ENCODE assay signal across 23 cellular contexts in the genomic region with DNA sequence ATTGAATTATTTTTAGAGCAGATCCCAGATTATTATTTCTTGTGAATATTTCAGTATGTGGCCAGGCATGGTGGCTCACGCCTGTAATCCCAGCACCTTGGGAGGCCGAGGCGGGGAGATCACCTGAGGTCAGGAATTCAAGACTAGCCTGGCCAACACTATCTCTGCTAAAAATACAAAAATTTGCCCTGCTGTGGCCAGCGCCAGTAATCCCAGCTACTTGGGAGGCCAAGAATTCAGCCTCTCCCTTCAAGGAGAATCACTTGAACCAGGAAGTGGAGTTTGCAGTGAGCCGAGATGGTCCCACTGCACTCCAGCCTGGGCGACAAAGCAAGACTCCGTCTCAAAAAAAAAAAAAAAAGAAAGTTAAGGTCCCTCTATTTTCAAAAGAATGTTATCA. TPM values are rescaled to one million over a fixed set of nuclear protein-coding genes. Genes with fewer than 3 reads are reported as not detected.
DNase-seq lines count a peak whose midpoint lies in the region; ATAC-seq and TF ChIP-seq lines count a peak whose summit lies in the region.
"Had no signal": no experiment of that assay in that cellular context is flagged by ENCODE, and none has a peak within 500 bp of the region (broad histone marks: within the 10 kb centered on the region; RNA-seq: fewer than 3 reads in every experiment).

No MANE protein-coding gene starts in this region.

- H3K4me3 ChIP-seq in right cardiac atrium (ENCODE audit: low read length) (no peak overlapping the region), heart left ventricle (no peak overlapping the region), right lobe of liver (no peak overlapping the region), uterus (no peak overlapping the region)
- H3K4me3 ChIP-seq: esophagus muscularis mucosa, lung, Peyer's patch had no signal

- DNase-seq in right cardiac atrium (no peak), heart left ventricle (no peak), WTC11 (ENCODE audit: low spot score) (no peak), right lobe of liver (no peak), uterus (no peak), posterior cingulate gyrus (no peak), NCI-H2171 (lab: John Stamatoyannopoulos, UW) (no peak)
- DNase-seq: activated CD4-positive, alpha-beta memory T cell treated with anti-CD3 and anti-CD28 coated beads, Interleukin-2, amount 10 ng/mL, durations not matched to agents 7 days and 5 days; activated CD4-positive, CD25-positive, alpha-beta regulatory T cell treated with anti-CD3 and anti-CD28 coated beads, Interleukin-2, amount 50 U/mL, for 72 hours; activated effector memory CD4-positive, alpha-beta T cell treated with Interleukin-2 at 50 U/mL for 16 hours; DMS53; effector memory CD8-positive, alpha-beta T cell; foreskin melanocyte; hippocampal formation; NCI-H1092 treated with DMSO at 0.1 percent for 48 hours; NCI-H2081 treated with DMSO at 0.1 percent for 48 hours; NCI-H446 treated with DMSO at 0.1 percent for 48 hours; nephron progenitor cell; Peyer's patch had no signal

- ATAC-seq in right cardiac atrium (no peak), heart left ventricle (no peak), WTC11 (no peak), right lobe of liver (no peak), GM21576 (IDR thresholded peaks at IDR 0.05; ENCODE audit: unreplicated experiment) (no peak)
- ATAC-seq: effector memory CD8-positive, alpha-beta T cell had no signal

- TF ChIP-seq CTCF in heart left ventricle (IDR thresholded peaks at IDR 0.05) (no peak), WTC11 (IDR thresholded peaks at IDR 0.05) (no peak), right lobe of liver (IDR thresholded peaks at IDR 0.05) (no peak), uterus (IDR thresholded peaks at IDR 0.05) (no peak)

- H3K36me3 ChIP-seq in heart left ventricle (no peaks in the 10 kb centered on the region), right lobe of liver (no peaks in the 10 kb centered on the region), uterus (no peaks in the 10 kb centered on the region)
- H3K36me3 ChIP-seq: esophagus muscularis mucosa, Peyer's patch had no signal

- intact Hi-C loops in right cardiac atrium (cut with DNase I): loop anchor here in 1 of 4 donors (10.0 kb wide), 1 partner anchor 124 kb away; no protein-coding TSS in a partner anchor
- intact Hi-C loops in heart left ventricle (cut with DNase I): loop anchor here in 1 of 10 donors (5.0 kb wide), 1 partner anchor 151 kb away; no protein-coding TSS in a partner anchor
- intact Hi-C loops in right lobe of liver (cut with DNase I): no loop called here
- intact Hi-C loops in uterus (cut with DNase I; ENCODE audit: low total_unique reads): no loop called here
- intact Hi-C loops in posterior cingulate gyrus (cut with DNase I): loop anchor here (10.0 kb wide), 1 partner anchor 254 kb away; a partner anchor contains a TSS

- POLR2A ChIA-PET in WTC11 (lab: Charles Lee): no interaction called here

- H3K27me3 Mint-ChIP-seq in WTC11 (ENCODE audit: low read depth): no peaks in the 10 kb centered on the region
- H3K27me3 Mint-ChIP-seq: activated CD4-positive, alpha-beta memory T cell treated with anti-CD3 and anti-CD28 coated beads, Interleukin-2, amount 10 ng/mL, durations not matched to agents 7 days and 5 days; B cell; effector memory CD8-positive, alpha-beta T cell had no signal

- no peak overlapping the region for H3K4me3 Mint-ChIP-seq in WTC11
- H3K4me3 Mint-ChIP-seq: activated CD4-positive, alpha-beta memory T cell treated with anti-CD3 and anti-CD28 coated beads, Interleukin-2, amount 10 ng/mL, durations not matched to agents 7 days and 5 days; B cell; effector memory CD8-positive, alpha-beta T cell; nephron progenitor cell had no signal

- peak overlapping the region; percentile 12; the same call in 1 of the 2 replicates for H3K27ac Mint-ChIP-seq in WTC11
- H3K27ac Mint-ChIP-seq: activated CD4-positive, alpha-beta memory T cell treated with anti-CD3 and anti-CD28 coated beads, Interleukin-2, amount 10 ng/mL, durations not matched to agents 7 days and 5 days; B cell; effector memory CD8-positive, alpha-beta T cell had no signal

- no peaks in the 10 kb centered on the region for H3K36me3 Mint-ChIP-seq in WTC11

- TF ChIP-seq POLR2A in heart left ventricle (IDR thresholded peaks at IDR 0.05): no peak
- no peak for TF ChIP-seq POLR2A in right lobe of liver (IDR thresholded peaks at IDR 0.05)
- TF ChIP-seq POLR2A in uterus (IDR thresholded peaks at IDR 0.05): no peak

- 85% methylated on average over 7 of the region's 7 CpGs for WGBS in right cardiac atrium
- 82 to 89% (median 85%) methylated on average over 7 of the region's 7 CpGs for WGBS in heart left ventricle, 4 donors
- WGBS in right lobe of liver (ENCODE audit: insufficient coverage, low coverage, low lambda C conversion rate, missing lambda C conversion rate): 56% methylated on average over 5 of the region's 7 CpGs

- H3K27ac ChIP-seq in right cardiac atrium (ENCODE audit: low read length): peak overlapping the region; percentile 39
- peak overlapping the region in 2 of 12 donors; percentile 8 to 47 for H3K27ac ChIP-seq in heart left ventricle
- peak overlapping the region in 2 of 3 donors; percentile 76 to 85 for H3K27ac ChIP-seq in right lobe of liver
- peak overlapping the region; percentile 41 to 98 for H3K27ac ChIP-seq in uterus

- CTCF ChIA-PET in WTC11 (lab: Charles Lee): interaction anchor here (2.1 kb wide), 1 partner anchor 148 kb away, joined by 8 read pairs; no protein-coding TSS in a partner anchor

- no peaks in the 10 kb centered on the region for H3K9me3 ChIP-seq in right cardiac atrium (ENCODE audit: control insufficient read depth, low read length)
- H3K9me3 ChIP-seq in heart left ventricle: no peaks in the 10 kb centered on the region
- no peaks in the 10 kb centered on the region for H3K9me3 ChIP-seq in right lobe of liver
- H3K9me3 ChIP-seq in uterus: no peaks in the 10 kb centered on the region
- H3K9me3 ChIP-seq: esophagus muscularis mucosa, Peyer's patch had no signal

- H3K27me3 ChIP-seq in right cardiac atrium (ENCODE audit: control insufficient read depth, insufficient read depth): no peaks in the 10 kb centered on the region
- no peaks in the 10 kb centered on the region for H3K27me3 ChIP-seq in heart left ventricle
- no peaks in the 10 kb centered on the region for H3K27me3 ChIP-seq in right lobe of liver
- H3K27me3 ChIP-seq in uterus: no peaks in the 10 kb centered on the region
- H3K27me3 ChIP-seq: esophagus muscularis mucosa, Peyer's patch had no signal

- H3K4me1 ChIP-seq in right cardiac atrium (ENCODE audit: control insufficient read depth, insufficient read depth, low read length) (peaks cover 6% of the 10 kb centered on the region), heart left ventricle (peaks cover 8 to 82% (median 62%) of the 10 kb centered on the region in 12 donors), right lobe of liver (peaks cover 0 to 56% (median 14%) of the 10 kb centered on the region in 4 donors), uterus (peaks cover 4 to 10% of the 10 kb centered on the region in 2 donors)

- peaks cover 17% of the 10 kb centered on the region for H3K4me1 Mint-ChIP-seq in WTC11

- H3K9me3 Mint-ChIP-seq in WTC11: no peaks in the 10 kb centered on the region
- H3K9me3 Mint-ChIP-seq: activated CD4-positive, alpha-beta memory T cell treated with anti-CD3 and anti-CD28 coated beads, Interleukin-2, amount 10 ng/mL, durations not matched to agents 7 days and 5 days; effector memory CD8-positive, alpha-beta T cell; nephron progenitor cell had no signal

TF ChIP-seq in WTC11, 78 proteins besides CTCF, POLR2A, EP300 and RAD21 (continues in another document):
- no peak for TF ChIP-seq ESRRA (CRISPR knock-in tag; IDR thresholded peaks at IDR 0.05; ENCODE audit: borderline replicate concordance)
- no peak for TF ChIP-seq ETV6 (CRISPR knock-in tag; IDR thresholded peaks at IDR 0.05)
- TF ChIP-seq, protein P1, sequence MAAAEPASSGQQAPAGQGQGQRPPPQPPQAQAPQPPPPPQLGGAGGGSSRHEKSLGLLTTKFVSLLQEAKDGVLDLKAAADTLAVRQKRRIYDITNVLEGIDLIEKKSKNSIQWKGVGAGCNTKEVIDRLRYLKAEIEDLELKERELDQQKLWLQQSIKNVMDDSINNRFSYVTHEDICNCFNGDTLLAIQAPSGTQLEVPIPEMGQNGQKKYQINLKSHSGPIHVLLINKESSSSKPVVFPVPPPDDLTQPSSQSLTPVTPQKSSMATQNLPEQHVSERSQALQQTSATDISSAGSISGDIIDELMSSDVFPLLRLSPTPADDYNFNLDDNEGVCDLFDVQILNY (CRISPR knock-in tag; IDR thresholded peaks at IDR 0.05): no peak
- TF ChIP-seq, protein P2, sequence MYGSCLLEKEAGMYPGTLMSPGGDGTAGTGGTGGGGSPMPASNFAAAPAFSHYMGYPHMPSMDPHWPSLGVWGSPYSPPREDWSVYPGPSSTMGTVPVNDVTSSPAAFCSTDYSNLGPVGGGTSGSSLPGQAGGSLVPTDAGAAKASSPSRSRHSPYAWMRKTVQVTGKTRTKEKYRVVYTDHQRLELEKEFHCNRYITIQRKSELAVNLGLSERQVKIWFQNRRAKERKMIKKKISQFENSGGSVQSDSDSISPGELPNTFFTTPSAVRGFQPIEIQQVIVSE (CRISPR knock-in tag; IDR thresholded peaks at IDR 0.05; ENCODE audit: borderline replicate concordance): no peak
- no peak for TF ChIP-seq ELF4 (CRISPR knock-in tag; IDR thresholded peaks at IDR 0.05; ENCODE audit: low read depth)
- TF ChIP-seq, protein P3, sequence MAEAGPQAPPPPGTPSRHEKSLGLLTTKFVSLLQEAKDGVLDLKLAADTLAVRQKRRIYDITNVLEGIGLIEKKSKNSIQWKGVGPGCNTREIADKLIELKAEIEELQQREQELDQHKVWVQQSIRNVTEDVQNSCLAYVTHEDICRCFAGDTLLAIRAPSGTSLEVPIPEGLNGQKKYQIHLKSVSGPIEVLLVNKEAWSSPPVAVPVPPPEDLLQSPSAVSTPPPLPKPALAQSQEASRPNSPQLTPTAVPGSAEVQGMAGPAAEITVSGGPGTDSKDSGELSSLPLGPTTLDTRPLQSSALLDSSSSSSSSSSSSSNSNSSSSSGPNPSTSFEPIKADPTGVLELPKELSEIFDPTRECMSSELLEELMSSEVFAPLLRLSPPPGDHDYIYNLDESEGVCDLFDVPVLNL (CRISPR knock-in tag; IDR thresholded peaks at IDR 0.05; ENCODE audit: borderline replicate concordance, low read depth): no peak

RNA-seq across cellular contexts. Expression of a gene that starts 4.3 kb away (rescaled TPM):
- total RNA-seq in right cardiac atrium (10 to 100 TPM; 55.3 to 68.8 (median 62.2) TPM), heart left ventricle (10 to 100 TPM; 44.5 to 69.5 (median 53.5) TPM), WTC11 (2021) (55.6 to 66.7 TPM (median 63.5 TPM) in 3 replicates), right lobe of liver (10 to 100 TPM; 51.7 to 90.5 (median 71.7) TPM), uterus (100 to 1,000 TPM in 3 of 4 donors, 10 to 100 TPM in 1; 94.0 to 122 (median 108) TPM)
- polyA plus RNA-seq in right cardiac atrium (46.1 TPM), heart left ventricle (10 to 100 TPM; 48.5 to 50.4 TPM)
